1 cellular context compared by ENCODE assay signal in the genomic region with DNA sequence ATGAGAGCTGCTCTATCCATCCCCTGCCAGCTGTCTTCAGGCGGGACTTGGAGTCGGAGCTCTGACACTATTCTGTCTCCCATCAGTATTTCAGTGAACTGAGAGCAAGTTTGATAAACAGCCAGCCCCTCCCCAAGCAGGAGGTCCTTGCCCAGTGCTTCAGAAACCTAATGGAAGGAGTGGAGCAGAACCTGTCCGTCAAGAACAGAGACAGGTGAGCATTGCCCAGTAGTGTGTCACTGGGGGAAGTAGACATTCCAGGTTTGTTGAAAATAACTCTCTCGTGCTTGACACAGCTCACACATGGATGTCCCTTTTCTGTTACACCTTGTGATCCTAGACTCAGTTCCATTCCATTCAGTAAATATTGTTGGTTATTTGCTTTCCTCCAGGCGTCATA.
TF ChIP-seq lines count a peak whose summit lies in the region.

No MANE protein-coding gene starts in this region.

TF ChIP-seq in HCT116, 20 proteins besides CTCF, POLR2A, EP300 and RAD21 (continued from another document):
- TF ChIP-seq ZFX (IDR thresholded peaks at IDR 0.05) = no peak
- TF ChIP-seq CBX3 (IDR thresholded peaks at IDR 0.05; ENCODE audit: low read depth) = no peak
- TF ChIP-seq SIN3A (IDR thresholded peaks at IDR 0.05; ENCODE audit: low read depth) = no peak
- no peak for TF ChIP-seq ATF3 (IDR thresholded peaks at IDR 0.05)
- TF ChIP-seq SRF (IDR thresholded peaks at IDR 0.05; ENCODE audit: low read depth) = no peak
- TF ChIP-seq YY1 (IDR thresholded peaks at IDR 0.05; ENCODE audit: extremely low read depth, insufficient replicate concordance, low read depth, low read length) = no peak
- TF ChIP-seq EGR1 (IDR thresholded peaks at IDR 0.05; ENCODE audit: low read depth) = no peak
- TF ChIP-seq SP1 (IDR thresholded peaks at IDR 0.05; ENCODE audit: low read depth) = no peak
- TF ChIP-seq FOSL1 (IDR thresholded peaks at IDR 0.05; ENCODE audit: low read depth) = no peak
- TF ChIP-seq MAX (IDR thresholded peaks at IDR 0.05) = no peak
- TF ChIP-seq POLR2AphosphoS5 (IDR thresholded peaks at IDR 0.05; ENCODE audit: low read depth, low read length) = no peak
